In the genomic region with DNA sequence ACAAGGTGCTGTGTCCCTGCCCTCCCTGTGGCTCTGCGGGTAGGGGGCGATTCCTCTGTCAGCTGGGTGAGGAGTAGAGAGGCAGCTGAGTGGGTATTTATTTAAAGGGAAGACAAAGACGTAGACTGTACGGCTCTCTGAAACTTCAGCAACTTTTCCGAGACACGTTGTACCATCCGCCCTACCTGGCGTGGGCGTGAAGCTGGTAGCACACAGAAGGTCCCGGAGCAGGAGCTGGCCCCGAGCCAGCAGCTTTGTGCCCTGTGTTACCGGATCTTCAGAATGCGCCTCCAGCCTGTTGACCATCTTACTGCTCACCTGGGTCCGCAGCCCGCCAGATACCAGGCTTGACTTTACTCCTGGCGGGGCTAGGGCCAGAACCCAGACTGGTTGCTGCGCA, we compare ENCODE assay signal across 23 cellular contexts. TPM values are rescaled to one million over a fixed set of nuclear protein-coding genes. Genes with fewer than 3 reads are reported as not detected.
DNase-seq lines count a peak whose midpoint lies in the region; ATAC-seq and TF ChIP-seq lines count a peak whose summit lies in the region.
"Had no signal": no experiment of that assay in that cellular context is flagged by ENCODE, and none has a peak within 500 bp of the region (broad histone marks: within the 10 kb centered on the region; RNA-seq: fewer than 3 reads in every experiment).

No MANE protein-coding gene starts in this region.

- no peak overlapping the region for H3K4me3 ChIP-seq in lower lobe of right lung
- H3K4me3 ChIP-seq: PC-9 had no signal

- ATAC-seq in lower lobe of right lung: peak; percentile 42 to 66
- ATAC-seq in HG03521 (IDR thresholded peaks at IDR 0.05; ENCODE audit: unreplicated experiment): no peak
- ATAC-seq: CD8-positive, alpha-beta T cell had no signal

- no peaks in the 10 kb centered on the region for H3K9me3 ChIP-seq in lower lobe of right lung
- H3K9me3 ChIP-seq: SK-N-SH had no signal

- H3K27me3 ChIP-seq in lower lobe of right lung (ENCODE audit: low read depth): peaks cover under 1% of the 10 kb centered on the region

- H3K36me3 ChIP-seq in lower lobe of right lung: no peaks in the 10 kb centered on the region

- in situ Hi-C loops in G401 (cut with HindIII; ENCODE audit: low sequenced_read_pairs): no loop called here

- TF ChIP-seq CTCF in lower lobe of right lung (IDR thresholded peaks at IDR 0.05): no peak

- no peak overlapping the region for H3K27ac ChIP-seq in lower lobe of right lung
- H3K27ac ChIP-seq: PC-9, RWPE1 had no signal

- DNase-seq in G401 (ENCODE audit: low spot score) (peak; percentile 75), cerebellar cortex (ENCODE audit: low spot score) (peak; percentile 67), lower lobe of right lung (peak; percentile 76), superior temporal gyrus (ENCODE audit: extremely low spot score) (peak; percentile 28), NCI-H1694 (lab: John Stamatoyannopoulos, UW) (no peak), SIG-M5 treated with dmso at 0.1 percent for 504 hours (lab: John Stamatoyannopoulos, UW; ENCODE audit: unreplicated experiment) (no peak)
- DNase-seq: AML-193; Calu3; CD8-positive, alpha-beta T cell; DMS53; EL; MM.1S; NCI-H1048; NCI-H1436; NCI-H1930; NCI-H226; NCI-H510A treated with DMSO at 0.1 percent for 48 hours; NCI-H748 treated with DMSO at 0.1 percent for 48 hours; PC-9; SHP77 treated with DMSO at 0.1 percent for 48 hours; SK-N-SH had no signal

- intact Hi-C loops in lower lobe of right lung (cut with DNase I): no loop called here

- peaks cover 5% of the 10 kb centered on the region for H3K4me1 ChIP-seq in lower lobe of right lung

RNA-seq across cellular contexts. Expression of a gene that starts 34.9 kb away (rescaled TPM):
- total RNA-seq in G401 (2014; rRNA removed; shearing (Covaris generic)): 96.8 and 107 TPM in 2 replicates
- 97.6 TPM for total RNA-seq in lower lobe of right lung

Comparison
In these comparisons a context has a peak if more than half of its experiments do, and no peak if none do; other contexts are left out.
1. DNase-seq: peak in G401 (single experiment), cerebellar cortex (single experiment), lower lobe of right lung (single experiment) and superior temporal gyrus (single experiment); none in NCI-H1694 (single experiment) and SIG-M5 treated with dmso at 0.1 percent for 504 hours (single experiment).